Comparison of ENCODE assay signal across 8 cellular contexts in genomic region chr1:2392071-2392442, GRCh38. TPM values are rescaled to one million over a fixed set of nuclear protein-coding genes. Genes with fewer than 3 reads are reported as not detected.
DNase-seq lines count a peak whose midpoint lies in the region; ATAC-seq and TF ChIP-seq lines count a peak whose summit lies in the region.

No MANE protein-coding gene starts in this region.

- H3K4me1 ChIP-seq in NT2/D1 (ENCODE audit: insufficient read depth, insufficient read length) (peaks cover 4% of the 10 kb centered on the region), parathyroid adenoma (peaks cover 5% of the 10 kb centered on the region)

- ATAC-seq in GM18867 (IDR thresholded peaks at IDR 0.05; ENCODE audit: unreplicated experiment) (peak; percentile 18), HG03378 (IDR thresholded peaks at IDR 0.05; ENCODE audit: unreplicated experiment) (no peak)

- H3K9me3 ChIP-seq in NT2/D1 (ENCODE audit: insufficient read depth, low read length) (no peaks in the 10 kb centered on the region), parathyroid adenoma (ENCODE audit: control insufficient read depth, low read length) (no peaks in the 10 kb centered on the region)

- DNase-seq in NT2/D1 (ENCODE audit: low read depth, low spot score) (no peak), epithelial cell of proximal tubule (ENCODE audit: low read depth) (no peak), SW 1271 (lab: John Stamatoyannopoulos, UW) (no peak), NCI-H510A treated with DMSO at 0.1 percent for 48 hours (lab: John Stamatoyannopoulos, UW) (no peak), GM20000 (ENCODE audit: low spot score) (no peak)

- H3K79me2 ChIP-seq in parathyroid adenoma: peaks cover 21% of the 10 kb centered on the region

- H3K4me3 ChIP-seq in NT2/D1 (ENCODE audit: insufficient read length, low read depth) (peak overlapping the region; percentile 92), epithelial cell of proximal tubule (ENCODE audit: low read depth, low read length) (peak overlapping the region; percentile 73), parathyroid adenoma (ENCODE audit: low read depth, low read length) (peak overlapping the region; percentile 63)

- no peak overlapping the region for H3K27ac ChIP-seq in parathyroid adenoma

- no peak overlapping the region for H2AFZ ChIP-seq in parathyroid adenoma

- peaks cover 74% of the 10 kb centered on the region for H3K36me3 ChIP-seq in NT2/D1 (ENCODE audit: insufficient read depth, insufficient read length, low read length)
- H3K36me3 ChIP-seq in parathyroid adenoma (ENCODE audit: control insufficient read depth, insufficient read depth, low read length): no peaks in the 10 kb centered on the region

- H3K4me2 ChIP-seq in parathyroid adenoma (ENCODE audit: low read length): peak overlapping the region; percentile 64

- H3K27me3 ChIP-seq in NT2/D1 (ENCODE audit: insufficient read depth, insufficient read length) (no peaks in the 10 kb centered on the region), parathyroid adenoma (ENCODE audit: control insufficient read depth, insufficient read depth, low read length) (no peaks in the 10 kb centered on the region)

- no peak for TF ChIP-seq CTCF in epithelial cell of proximal tubule (conservative IDR thresholded peaks at IDR 0.05; ENCODE audit: low read depth, low read length)
- no peak for TF ChIP-seq CTCF in parathyroid adenoma (IDR thresholded peaks at IDR 0.05)
- no peak for TF ChIP-seq CTCF in GM20000 (IDR thresholded peaks at IDR 0.05; ENCODE audit: extremely low read depth, missing control alignments)

- H3K9ac ChIP-seq in NT2/D1 (ENCODE audit: insufficient read length, low read depth) (peak overlapping the region; percentile 85), parathyroid adenoma (peak overlapping the region; percentile 19)

RNA-seq across cellular contexts. Expression of gene RER1, which starts 0.4 kb away (rescaled TPM):
- 114 and 185 TPM in 2 replicates for total RNA-seq in epithelial cell of proximal tubule

RNA-seq across cellular contexts. Expression of gene MORN1, which starts 0.7 kb away (rescaled TPM):
- 3.2 and 8.1 TPM in 2 replicates for total RNA-seq in epithelial cell of proximal tubule

RNA-seq across cellular contexts. Expression of gene PEX10, which starts 20.3 kb away (rescaled TPM):
- total RNA-seq in epithelial cell of proximal tubule: 26.5 and 44.1 TPM in 2 replicates
